ENCODE assay signal across 13 cellular contexts in genomic region chr3:122322095-122323075, GRCh38. TPM values are rescaled to one million over a fixed set of nuclear protein-coding genes. Genes with fewer than 3 reads are reported as not detected.
DNase-seq lines count a peak whose midpoint lies in the region; ATAC-seq and TF ChIP-seq lines count a peak whose summit lies in the region.
"Had no signal": no experiment of that assay in that cellular context is flagged by ENCODE, and none has a peak within 500 bp of the region (broad histone marks: within the 10 kb centered on the region; RNA-seq: fewer than 3 reads in every experiment).

No MANE protein-coding gene starts in this region.

- H3K4me3 Mint-ChIP-seq in activated naive CD4-positive, alpha-beta T cell treated with anti-CD3 and anti-CD28 coated beads for 36 hours, result no peak overlapping the region
- H3K4me3 Mint-ChIP-seq in WTC11, result no peak overlapping the region
- H3K4me3 Mint-ChIP-seq: IgD-negative memory B cell had no signal

- CTCF ChIA-PET in activated naive CD4-positive, alpha-beta T cell treated with anti-CD3 and anti-CD28 coated beads for 36 hours (lab: Charles Lee), result interaction anchor here (0.7 to 1.6 kb wide), 7 partner anchors 16 to 221 kb away, joined by 3 to 6 read pairs (median 4); no protein-coding TSS in a partner anchor
- CTCF ChIA-PET in WTC11 (lab: Charles Lee), result interaction anchor here (1.1 kb wide), 1 partner anchor 16 kb away, joined by 4 read pairs; no protein-coding TSS in a partner anchor

- TF ChIP-seq CTCF in brain microvascular endothelial cell (IDR thresholded peaks at IDR 0.05; ENCODE audit: low read depth, low read length, missing control alignments) (no peak), WTC11 (IDR thresholded peaks at IDR 0.05) (no peak)

- ATAC-seq in HG03432 (IDR thresholded peaks at IDR 0.05; ENCODE audit: unreplicated experiment), result peak; percentile 76
- no peak for ATAC-seq in WTC11
- no peak for ATAC-seq in HG02763 (IDR thresholded peaks at IDR 0.05; ENCODE audit: unreplicated experiment)

- peaks cover 8% of the 10 kb centered on the region for H3K9me3 Mint-ChIP-seq in activated naive CD4-positive, alpha-beta T cell treated with anti-CD3 and anti-CD28 coated beads for 36 hours
- H3K9me3 Mint-ChIP-seq in WTC11, result peaks cover 33% of the 10 kb centered on the region

- no peak overlapping the region for H3K4me3 ChIP-seq in brain microvascular endothelial cell (ENCODE audit: low read depth, low read length)
- H3K4me3 ChIP-seq: skin epidermis had no signal

- H3K27me3 Mint-ChIP-seq in activated naive CD4-positive, alpha-beta T cell treated with anti-CD3 and anti-CD28 coated beads for 36 hours (ENCODE audit: low read depth), result no peaks in the 10 kb centered on the region
- no peaks in the 10 kb centered on the region; the same call in none of the 2 replicates for H3K27me3 Mint-ChIP-seq in WTC11 (ENCODE audit: low read depth)

- peak; percentile 6 for DNase-seq in stimulated activated CD4-positive, alpha-beta T cell treated with anti-CD3 and anti-CD28 coated beads, Interleukin-4, amount 100 ng/mL, for 24 hours
- no peak for DNase-seq in stimulated activated CD4-positive, alpha-beta T cell treated with anti-CD3 and anti-CD28 coated beads, Interleukin-4, amount 100 ng/mL, for 1 hour
- DNase-seq in activated naive CD4-positive, alpha-beta T cell treated with anti-CD3 and anti-CD28 coated beads for 36 hours, result peak; percentile 73
- DNase-seq in NCI-H510A (lab: John Stamatoyannopoulos, UW) (no peak), brain microvascular endothelial cell (no peak), WTC11 (ENCODE audit: low spot score) (no peak)
- DNase-seq: activated effector memory CD4-positive, alpha-beta T cell treated with anti-CD3 and anti-CD28 coated beads, Interleukin-2, amount 50 U/mL, for 16 hours; H7; NCI-H446 had no signal

- POLR2A ChIA-PET in WTC11 (lab: Charles Lee), result interaction anchor here (0.6 kb wide), 1 partner anchor 439 kb away, joined by 4 read pairs; no protein-coding TSS in a partner anchor

- peaks cover 22% of the 10 kb centered on the region for H3K4me1 Mint-ChIP-seq in activated naive CD4-positive, alpha-beta T cell treated with anti-CD3 and anti-CD28 coated beads for 36 hours (ENCODE audit: low read depth)
- no peaks in the 10 kb centered on the region for H3K4me1 Mint-ChIP-seq in WTC11

- peak overlapping the region; percentile 77 for H3K27ac Mint-ChIP-seq in activated naive CD4-positive, alpha-beta T cell treated with anti-CD3 and anti-CD28 coated beads for 36 hours
- no peak overlapping the region for H3K27ac Mint-ChIP-seq in WTC11
- H3K27ac Mint-ChIP-seq: IgD-negative memory B cell had no signal

- intact Hi-C loops in activated naive CD4-positive, alpha-beta T cell treated with anti-CD3 and anti-CD28 coated beads for 36 hours (cut with micrococcal nuclease), result loop anchor here (2.0 kb wide), 2 partner anchors 42 to 62 kb away; partner anchors contain the start of gene FAM162A

- H3K36me3 ChIP-seq in brain microvascular endothelial cell (replicated peaks), result no peaks in the 10 kb centered on the region

- in situ Hi-C loops in brain microvascular endothelial cell (cut with HindIII; ENCODE audit: low pct_ligation_motif_present, low sequenced_read_pairs), result no loop called here

- H3K36me3 Mint-ChIP-seq in activated naive CD4-positive, alpha-beta T cell treated with anti-CD3 and anti-CD28 coated beads for 36 hours (ENCODE audit: low read depth), result no peaks in the 10 kb centered on the region
- peaks cover 12% of the 10 kb centered on the region for H3K36me3 Mint-ChIP-seq in WTC11

- no peaks in the 10 kb centered on the region for H3K27me3 ChIP-seq in brain microvascular endothelial cell (replicated peaks)

- H3K27ac ChIP-seq in brain microvascular endothelial cell, result no peak overlapping the region

TF ChIP-seq in WTC11, 78 proteins besides CTCF, POLR2A, EP300 and RAD21:
- TF ChIP-seq CDX4 (CRISPR knock-in tag; IDR thresholded peaks at IDR 0.05; ENCODE audit: borderline replicate concordance), result no peak
- TF ChIP-seq EMX1 (CRISPR knock-in tag; IDR thresholded peaks at IDR 0.05), result no peak
- TF ChIP-seq MYBL2 (CRISPR knock-in tag; IDR thresholded peaks at IDR 0.05), result no peak
- TF ChIP-seq FOXJ3 (CRISPR knock-in tag; IDR thresholded peaks at IDR 0.05; ENCODE audit: borderline replicate concordance), result no peak
- no peak for TF ChIP-seq NR2C2 (CRISPR knock-in tag; IDR thresholded peaks at IDR 0.05)
- no peak for TF ChIP-seq KAT7 (CRISPR knock-in tag; IDR thresholded peaks at IDR 0.05; ENCODE audit: borderline replicate concordance)
- no peak for TF ChIP-seq ATF3 (CRISPR knock-in tag; conservative IDR thresholded peaks at IDR 0.05)
- TF ChIP-seq ATF6 (CRISPR knock-in tag; IDR thresholded peaks at IDR 0.05), result no peak
- TF ChIP-seq RORB (CRISPR knock-in tag; IDR thresholded peaks at IDR 0.05), result no peak
- no peak for TF ChIP-seq ZNF416 (CRISPR knock-in tag; IDR thresholded peaks at IDR 0.05)
- TF ChIP-seq ZNF396 (CRISPR knock-in tag; IDR thresholded peaks at IDR 0.05; ENCODE audit: borderline replicate concordance), result no peak
- no peak for TF ChIP-seq FOXP4 (CRISPR knock-in tag; IDR thresholded peaks at IDR 0.05)
- no peak for TF ChIP-seq HMGXB4 (CRISPR knock-in tag; IDR thresholded peaks at IDR 0.05)
- no peak for TF ChIP-seq TEAD1 (CRISPR knock-in tag; IDR thresholded peaks at IDR 0.05)

RNA-seq across cellular contexts. Expression of gene CSTA, which starts 2.7 kb away (rescaled TPM):
- not detected for total RNA-seq in activated naive CD4-positive, alpha-beta T cell treated with anti-CD3 and anti-CD28 coated beads for 36 hours
- total RNA-seq in WTC11 (2021), result not detected in 3 replicates
- total RNA-seq: H7 had no signal

Comparison
In these comparisons a context has a peak if more than half of its experiments do, and no peak if none do; other contexts are left out.
1. DNase-seq: peak in stimulated activated CD4-positive, alpha-beta T cell treated with anti-CD3 and anti-CD28 coated beads, Interleukin-4, amount 100 ng/mL, for 24 hours (single experiment) and activated naive CD4-positive, alpha-beta T cell treated with anti-CD3 and anti-CD28 coated beads for 36 hours (single experiment); none in stimulated activated CD4-positive, alpha-beta T cell treated with anti-CD3 and anti-CD28 coated beads, Interleukin-4, amount 100 ng/mL, for 1 hour (single experiment), NCI-H510A (single experiment), brain microvascular endothelial cell (single experiment) and WTC11 (single experiment).